33 cellular contexts compared by ENCODE assay signal in genomic region chr5:59340637-59341036, GRCh38.
DNase-seq lines count a peak whose midpoint lies in the region; TF ChIP-seq lines count a peak whose summit lies in the region.
"Had no signal": no experiment of that assay in that cellular context is flagged by ENCODE, and none has a peak within 500 bp of the region (broad histone marks: within the 10 kb centered on the region; RNA-seq: fewer than 3 reads in every experiment).

No MANE protein-coding gene starts in this region.

- H3K4me2 ChIP-seq in mammary epithelial cell (ENCODE audit: insufficient read depth, low read depth, low read length), result no peak overlapping the region
- H3K4me2 ChIP-seq: A549; BLaER1; BLaER1 treated with 17β-estradiol and CSF1 and Interleukin-3, amounts not matched to agents 10 nM and 100 nM had no signal

- TF ChIP-seq CTCF in MCF 10A (IDR thresholded peaks at IDR 0.05; ENCODE audit: unreplicated experiment) (no peak), mammary epithelial cell (conservative IDR thresholded peaks at IDR 0.05 in 1 of 2, IDR thresholded peaks at IDR 0.05 in 1 of 2; ENCODE audit: extremely low read depth in 1 of 2, insufficient read depth in 1 of 2, low read depth in 1 of 2, low read length in 2 of 2) (no peak), HEK293 (tag by site-specific recombination; IDR thresholded peaks at IDR 0.05) (no peak), spleen (IDR thresholded peaks at IDR 0.05 in 8 of 11, conservative IDR thresholded peaks at IDR 0.05 in 3 of 11) (no peak)

- no peaks in the 10 kb centered on the region for H3K27me3 ChIP-seq in mammary epithelial cell (ENCODE audit: insufficient read depth, low read length)
- no peaks in the 10 kb centered on the region for H3K27me3 ChIP-seq in spleen (replicated peaks in 1 of 7)
- H3K27me3 ChIP-seq: BE2C; BLaER1; BLaER1 treated with 17β-estradiol and CSF1 and Interleukin-3, amounts not matched to agents 10 nM and 100 nM had no signal

- H3K36me3 ChIP-seq in mammary epithelial cell (ENCODE audit: insufficient read depth, low read length) (no peaks in the 10 kb centered on the region), HEK293 (ENCODE audit: control insufficient read depth in 2 of 2, insufficient read depth in 1 of 2, low read length in 2 of 2) (no peaks in the 10 kb centered on the region), spleen (no peaks in the 10 kb centered on the region)
- H3K36me3 ChIP-seq: BE2C; BLaER1; BLaER1 treated with 17β-estradiol and CSF1 and Interleukin-3, amounts not matched to agents 10 nM and 100 nM had no signal

- H3K9ac ChIP-seq in mammary epithelial cell (ENCODE audit: insufficient read depth, low read length), result no peak overlapping the region
- H3K9ac ChIP-seq: BLaER1; BLaER1 treated with 17β-estradiol and CSF1 and Interleukin-3, amounts not matched to agents 10 nM and 100 nM had no signal

- no peaks in the 10 kb centered on the region for H3K9me3 Mint-ChIP-seq in MCF 10A (ENCODE audit: unreplicated experiment)
- H3K9me3 Mint-ChIP-seq in activated T-helper 1 cell treated with anti-CD3 and anti-CD28 coated beads, Interleukin-12 subunit alpha, Interleukin-12 subunit beta, Interleukin-2, Interleukin-4 antibody, amounts not matched to agents 30 ng/mL and 10 ng/mL and 1 ng/mL, durations not matched to agents 14 hours and 24 hours and 36 hours, result no peaks in the 10 kb centered on the region
- H3K9me3 Mint-ChIP-seq: CD14-positive monocyte; CD4-positive, alpha-beta T cell; CD8-positive, alpha-beta T cell had no signal

- dilution Hi-C loops in mammary epithelial cell (cut with HindIII; ENCODE audit: low sequenced_read_pairs), result no loop called here

- no peak overlapping the region for H2AFZ ChIP-seq in mammary epithelial cell (ENCODE audit: low read depth, low read length)

- no peaks in the 10 kb centered on the region for H3K79me2 ChIP-seq in mammary epithelial cell (ENCODE audit: insufficient read depth, low read length)

- intact Hi-C loops in MCF 10A (cut with micrococcal nuclease) (no loop called here), mammary epithelial cell (cut with micrococcal nuclease) (no loop called here), spleen (cut with DNase I; ENCODE audit: low total_unique reads) (no loop called here)
- intact Hi-C loops in activated T-helper 1 cell treated with anti-CD3 and anti-CD28 coated beads, Interleukin-12 subunit alpha, Interleukin-12 subunit beta, Interleukin-2, Interleukin-4 antibody, amounts not matched to agents 30 ng/mL and 10 ng/mL and 1 ng/mL, durations not matched to agents 14 hours and 24 hours and 36 hours (cut with micrococcal nuclease), result no loop called here

- no peak overlapping the region for H3K4me3 ChIP-seq in mammary epithelial cell (replicated peaks in 1 of 3; ENCODE audit: insufficient read depth in 1 of 3, low read depth in 2 of 3, low read length in 3 of 3)
- no peak overlapping the region for H3K4me3 ChIP-seq in HEK293 (ENCODE audit: low read depth, low read length)
- H3K4me3 ChIP-seq in spleen, result no peak overlapping the region
- H3K4me3 ChIP-seq: A549; BLaER1; BLaER1 treated with 17β-estradiol and CSF1 and Interleukin-3, amounts not matched to agents 10 nM and 100 nM had no signal

- H3K9me3 ChIP-seq in mammary epithelial cell (replicated peaks; ENCODE audit: insufficient read depth, low read length), result no peaks in the 10 kb centered on the region
- H3K9me3 ChIP-seq in HEK293 (ENCODE audit: control insufficient read depth, insufficient read depth, low read depth, low read length), result no peaks in the 10 kb centered on the region
- H3K9me3 ChIP-seq in spleen, result no peaks in the 10 kb centered on the region
- H3K9me3 ChIP-seq: A549; BE2C; BLaER1; BLaER1 treated with 17β-estradiol and CSF1 and Interleukin-3, amounts not matched to agents 10 nM and 100 nM; Caco-2 had no signal

- H4K20me1 ChIP-seq in mammary epithelial cell (ENCODE audit: insufficient read depth, low read length), result no peaks in the 10 kb centered on the region
- H4K20me1 ChIP-seq: BLaER1; BLaER1 treated with 17β-estradiol and CSF1 and Interleukin-3, amounts not matched to agents 10 nM and 100 nM had no signal

- CTCF ChIA-PET in MCF 10A (lab: Yijun Ruan, JAX), result interaction anchor here (0.9 kb wide), 1 partner anchor 146 kb away, joined by 4 read pairs; no protein-coding TSS in a partner anchor
- CTCF ChIA-PET in mammary epithelial cell (lab: Charles Lee; ENCODE audit: low non-redundant PET), result no interaction called here
- CTCF ChIA-PET in HEK293 (lab: Yijun Ruan, JAX), result no interaction called here

- no peaks in the 10 kb centered on the region for H3K27me3 Mint-ChIP-seq in MCF 10A (ENCODE audit: insufficient read depth, unreplicated experiment)
- H3K27me3 Mint-ChIP-seq in activated T-helper 1 cell treated with anti-CD3 and anti-CD28 coated beads, Interleukin-12 subunit alpha, Interleukin-12 subunit beta, Interleukin-2, Interleukin-4 antibody, amounts not matched to agents 30 ng/mL and 10 ng/mL and 1 ng/mL, durations not matched to agents 14 hours and 24 hours and 36 hours (ENCODE audit: insufficient read depth), result peaks cover 23% of the 10 kb centered on the region
- H3K27me3 Mint-ChIP-seq: B cell had no signal

- H3K36me3 Mint-ChIP-seq in MCF 10A (ENCODE audit: insufficient read depth, unreplicated experiment), result peaks cover 13% of the 10 kb centered on the region
- no peaks in the 10 kb centered on the region for H3K36me3 Mint-ChIP-seq in activated T-helper 1 cell treated with anti-CD3 and anti-CD28 coated beads, Interleukin-12 subunit alpha, Interleukin-12 subunit beta, Interleukin-2, Interleukin-4 antibody, amounts not matched to agents 30 ng/mL and 10 ng/mL and 1 ng/mL, durations not matched to agents 14 hours and 24 hours and 36 hours (ENCODE audit: low read depth)
- H3K36me3 Mint-ChIP-seq: CD14-positive monocyte; CD4-positive, alpha-beta memory T cell; CD4-positive, CD25-positive, alpha-beta regulatory T cell; CD8-positive, alpha-beta memory T cell; CD8-positive, alpha-beta T cell had no signal

- H3K4me1 Mint-ChIP-seq in MCF 10A (ENCODE audit: insufficient read depth, unreplicated experiment), result no peaks in the 10 kb centered on the region
- H3K4me1 Mint-ChIP-seq in activated T-helper 1 cell treated with anti-CD3 and anti-CD28 coated beads, Interleukin-12 subunit alpha, Interleukin-12 subunit beta, Interleukin-2, Interleukin-4 antibody, amounts not matched to agents 30 ng/mL and 10 ng/mL and 1 ng/mL, durations not matched to agents 14 hours and 24 hours and 36 hours (ENCODE audit: low read depth), result no peaks in the 10 kb centered on the region
- H3K4me1 Mint-ChIP-seq: CD4-positive, CD25-positive, alpha-beta regulatory T cell; CD8-positive, alpha-beta memory T cell had no signal

- WGBS in mammary epithelial cell (ENCODE audit: low coverage, missing lambda C conversion rate), result 83% methylated on average over 1 of the region's 1 CpG
- 3 to 100% (median 95%) methylated on average over 1 of the region's 1 CpG for WGBS in spleen, 5 donors

- H3K4me3 Mint-ChIP-seq in MCF 10A (ENCODE audit: unreplicated experiment), result no peak overlapping the region
- H3K4me3 Mint-ChIP-seq in activated T-helper 1 cell treated with anti-CD3 and anti-CD28 coated beads, Interleukin-12 subunit alpha, Interleukin-12 subunit beta, Interleukin-2, Interleukin-4 antibody, amounts not matched to agents 30 ng/mL and 10 ng/mL and 1 ng/mL, durations not matched to agents 14 hours and 24 hours and 36 hours, result no peak overlapping the region
- H3K4me3 Mint-ChIP-seq: B cell; CD14-positive monocyte; CD4-positive, alpha-beta T cell; CD4-positive, CD25-positive, alpha-beta regulatory T cell; CD8-positive, alpha-beta memory T cell; CD8-positive, alpha-beta T cell had no signal

- H3K27ac ChIP-seq in mammary epithelial cell (ENCODE audit: insufficient read depth, low read depth, low read length) (no peak overlapping the region), HEK293 (ENCODE audit: extremely low read depth, low read depth, low read length) (no peak overlapping the region), spleen (no peak overlapping the region)
- H3K27ac ChIP-seq: 22Rv1; A549; BLaER1; BLaER1 treated with 17β-estradiol and CSF1 and Interleukin-3, amounts not matched to agents 10 nM and 100 nM; C4-2B had no signal

- DNase-seq in MCF 10A (ENCODE audit: unreplicated experiment) (no peak), mammary epithelial cell (no peak), NCI-H1417 (lab: John Stamatoyannopoulos, UW) (no peak), spleen (no peak)
- DNase-seq in activated T-helper 1 cell treated with anti-CD3 and anti-CD28 coated beads, Interleukin-12 subunit alpha, Interleukin-12 subunit beta, Interleukin-2, Interleukin-4 antibody, amounts not matched to agents 30 ng/mL and 10 ng/mL and 1 ng/mL, durations not matched to agents 14 hours and 24 hours and 36 hours (ENCODE audit: low spot score), result no peak
- DNase-seq: 8988T; ACHN; AML-193; BE2C; C1 segment of cervical spinal cord; Caco-2; Calu3; CD4-positive, alpha-beta memory T cell; CD4-positive, alpha-beta T cell; CD4-positive, CD25-positive, alpha-beta regulatory T cell; CD8-positive, alpha-beta memory T cell; CD8-positive, alpha-beta T cell; COR-L47; DMS 273 treated with DMSO at 0.1 percent for 48 hours; DMS153; DMS53; DMS79; DMS79 treated with DMSO at 0.1 percent for 48 hours; DND-41; EL had no signal

- H3K27ac Mint-ChIP-seq in MCF 10A (ENCODE audit: low read depth, unreplicated experiment), result peak overlapping the region; percentile 42
- peak overlapping the region; percentile 20 for H3K27ac Mint-ChIP-seq in activated T-helper 1 cell treated with anti-CD3 and anti-CD28 coated beads, Interleukin-12 subunit alpha, Interleukin-12 subunit beta, Interleukin-2, Interleukin-4 antibody, amounts not matched to agents 30 ng/mL and 10 ng/mL and 1 ng/mL, durations not matched to agents 14 hours and 24 hours and 36 hours
- H3K27ac Mint-ChIP-seq: B cell; CD14-positive monocyte; CD4-positive, alpha-beta memory T cell; CD4-positive, alpha-beta T cell; CD4-positive, CD25-positive, alpha-beta regulatory T cell; CD8-positive, alpha-beta memory T cell; CD8-positive, alpha-beta T cell had no signal

- H3K4me1 ChIP-seq in mammary epithelial cell (ENCODE audit: insufficient read depth, low read length) (no peaks in the 10 kb centered on the region), HEK293 (ENCODE audit: control insufficient read depth, insufficient read depth, low read length) (peaks cover 10% of the 10 kb centered on the region; the same call in 1 of the 2 replicates), spleen (no peaks in the 10 kb centered on the region)
- H3K4me1 ChIP-seq: BE2C, Caco-2 had no signal

- in situ Hi-C loops in mammary epithelial cell (cut with MboI; ENCODE audit: low sequenced_read_pairs in 2 of 2), result no loop called here

- BruUV-seq in MCF 10A (replicated peaks; lab: Mats Ljungman, UMichigan) (no TSS peak), mammary epithelial cell (replicated peaks; lab: Mats Ljungman, UMichigan) (no TSS peak)

- TF ChIP-seq POLR2A in spleen (IDR thresholded peaks at IDR 0.05), result no peak

- POLR2A ChIA-PET in MCF 10A (lab: Yijun Ruan, JAX) (interaction anchor here (0.7 kb wide), 2 partner anchors 125 to 870 kb away, joined by 3 read pairs; no protein-coding TSS in a partner anchor), HEK293 (lab: Yijun Ruan, JAX) (interaction anchor here (1.1 kb wide), 1 partner anchor 17 kb away, joined by 3 read pairs; no protein-coding TSS in a partner anchor)
